20 cellular contexts compared by ENCODE assay signal in the genomic region with DNA sequence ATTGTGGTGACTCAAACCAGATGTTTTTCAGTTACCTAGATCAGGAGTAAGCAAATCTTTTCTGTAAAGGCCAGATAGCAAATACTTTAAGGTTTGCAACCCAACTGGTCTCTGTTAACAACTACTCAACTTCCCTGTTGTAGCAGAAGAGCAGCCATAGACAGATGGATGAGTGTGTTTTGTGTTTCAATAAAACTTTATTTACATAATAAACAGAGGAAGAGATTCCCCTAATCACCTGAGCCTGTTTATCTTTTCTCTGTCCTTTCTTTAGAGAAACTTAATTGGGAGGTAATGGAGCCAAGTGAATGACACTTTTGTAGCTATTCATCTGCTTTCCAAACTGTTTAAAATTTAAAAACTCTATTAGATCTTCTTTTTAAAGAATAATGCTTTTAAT.
"Had no signal": no experiment of that assay in that cellular context is flagged by ENCODE, and none has a peak within 500 bp of the region (broad histone marks: within the 10 kb centered on the region; RNA-seq: fewer than 3 reads in every experiment).

No MANE protein-coding gene starts in this region.

- DNase-seq: dermis blood vessel endothelial cell; dorsolateral prefrontal cortex; effector CD4-positive, alpha-beta T cell; effector memory CD4-positive, alpha-beta T cell; foreskin keratinocyte; heart left ventricle; hypothalamus; left cardiac atrium; left lung; left ventricle myocardium superior; lower lobe of right lung; mesenchymal stem cell; mucosa of descending colon; naive B cell; naive thymus-derived CD8-positive, alpha-beta T cell had no signal

- ATAC-seq: foreskin keratinocyte; gastroesophageal sphincter; heart left ventricle; left cardiac atrium; left lung; left ventricle myocardium superior; lower lobe of right lung; mucosa of descending colon; naive thymus-derived CD8-positive, alpha-beta T cell had no signal

- H3K4me3 Mint-ChIP-seq: mesothelial cell of epicardium; naive B cell; naive thymus-derived CD8-positive, alpha-beta T cell had no signal

- H3K9me3 ChIP-seq: esophagus muscularis mucosa, lower lobe of right lung had no signal

- H3K27me3 ChIP-seq: dorsolateral prefrontal cortex, esophagus muscularis mucosa, foreskin keratinocyte, gastroesophageal sphincter, heart left ventricle, hepatocyte, left lung had no signal

- H3K27ac Mint-ChIP-seq: mesothelial cell of epicardium; naive B cell; naive thymus-derived CD8-positive, alpha-beta T cell had no signal

- H3K36me3 Mint-ChIP-seq: mesothelial cell of epicardium, naive B cell had no signal

- H3K27ac ChIP-seq: coronary artery, dorsolateral prefrontal cortex, esophagus muscularis mucosa, foreskin keratinocyte, gastroesophageal sphincter, heart left ventricle, hepatocyte, left lung, lower lobe of right lung had no signal

- H3K4me1 ChIP-seq: esophagus muscularis mucosa, foreskin keratinocyte, gastroesophageal sphincter, heart left ventricle, left lung, lower lobe of right lung had no signal

- H3K4me3 ChIP-seq: coronary artery, dorsolateral prefrontal cortex, esophagus muscularis mucosa, gastroesophageal sphincter, heart left ventricle, hepatocyte, left lung, lower lobe of right lung, mucosa of descending colon had no signal

- H3K9me3 Mint-ChIP-seq: mesothelial cell of epicardium had no signal

- H3K36me3 ChIP-seq: esophagus muscularis mucosa, gastroesophageal sphincter, heart left ventricle, left lung, lower lobe of right lung had no signal

- H3K27me3 Mint-ChIP-seq: naive B cell had no signal

- H3K4me1 Mint-ChIP-seq: mesothelial cell of epicardium; naive B cell; naive thymus-derived CD8-positive, alpha-beta T cell had no signal
